ENCODE assay signal across 1 cellular context in genomic region chr10:24762966-24763623, GRCh38.
TF ChIP-seq lines count a peak whose summit lies in the region.

No MANE protein-coding gene starts in this region.

TF ChIP-seq in HepG2, 621 proteins besides CTCF, POLR2A, EP300 and RAD21 (continued from another document):
- no peak for TF ChIP-seq E2F2 (CRISPR knock-in tag; IDR thresholded peaks at IDR 0.05; ENCODE audit: borderline replicate concordance)
- no peak for TF ChIP-seq LCORL (IDR thresholded peaks at IDR 0.05)
- TF ChIP-seq LCORL (CRISPR knock-in tag; IDR thresholded peaks at IDR 0.05): peak; percentile 63; the same call in 1 of the 2 replicates
- TF ChIP-seq BCL6 (CRISPR knock-in tag; IDR thresholded peaks at IDR 0.05): 0 out of 2 replicates have a peak, but pooled peaks have one; percentile 31
- TF ChIP-seq PHF8 (CRISPR knock-in tag; IDR thresholded peaks at IDR 0.05): no peak
- TF ChIP-seq ARID5B (CRISPR knock-in tag; IDR thresholded peaks at IDR 0.05): peak; percentile 46; the same call in 1 of the 2 replicates
- TF ChIP-seq RNF219 (CRISPR knock-in tag; IDR thresholded peaks at IDR 0.05): no peak
- no peak for TF ChIP-seq CENPT (CRISPR knock-in tag; IDR thresholded peaks at IDR 0.05; ENCODE audit: low read depth)
- no peak for TF ChIP-seq MEIS1 (CRISPR knock-in tag; IDR thresholded peaks at IDR 0.05; ENCODE audit: borderline replicate concordance)
- TF ChIP-seq ZNF337 (CRISPR knock-in tag; IDR thresholded peaks at IDR 0.05; ENCODE audit: borderline replicate concordance, low read depth): no peak
- TF ChIP-seq ZNF333 (CRISPR knock-in tag; IDR thresholded peaks at IDR 0.05; ENCODE audit: borderline replicate concordance): no peak
- TF ChIP-seq TBX2 (CRISPR knock-in tag; IDR thresholded peaks at IDR 0.05; ENCODE audit: borderline replicate concordance): no peak
- peak; percentile 56; the same call in 1 of the 2 replicates for TF ChIP-seq RXRB (CRISPR knock-in tag; IDR thresholded peaks at IDR 0.05; ENCODE audit: borderline replicate concordance)
- TF ChIP-seq MAFF (IDR thresholded peaks at IDR 0.05; ENCODE audit: low read depth, low read length): 0 out of 2 replicates have a peak, but pooled peaks have one; percentile 9
- peak; percentile 59; the same call in 1 of the 2 replicates for TF ChIP-seq THRA (CRISPR knock-in tag; IDR thresholded peaks at IDR 0.05; ENCODE audit: borderline replicate concordance)
- no peak for TF ChIP-seq ZNF772 (CRISPR knock-in tag; IDR thresholded peaks at IDR 0.05)
TF ChIP-seq in HepG2: peak in this region for 10.
